In the genomic region with DNA sequence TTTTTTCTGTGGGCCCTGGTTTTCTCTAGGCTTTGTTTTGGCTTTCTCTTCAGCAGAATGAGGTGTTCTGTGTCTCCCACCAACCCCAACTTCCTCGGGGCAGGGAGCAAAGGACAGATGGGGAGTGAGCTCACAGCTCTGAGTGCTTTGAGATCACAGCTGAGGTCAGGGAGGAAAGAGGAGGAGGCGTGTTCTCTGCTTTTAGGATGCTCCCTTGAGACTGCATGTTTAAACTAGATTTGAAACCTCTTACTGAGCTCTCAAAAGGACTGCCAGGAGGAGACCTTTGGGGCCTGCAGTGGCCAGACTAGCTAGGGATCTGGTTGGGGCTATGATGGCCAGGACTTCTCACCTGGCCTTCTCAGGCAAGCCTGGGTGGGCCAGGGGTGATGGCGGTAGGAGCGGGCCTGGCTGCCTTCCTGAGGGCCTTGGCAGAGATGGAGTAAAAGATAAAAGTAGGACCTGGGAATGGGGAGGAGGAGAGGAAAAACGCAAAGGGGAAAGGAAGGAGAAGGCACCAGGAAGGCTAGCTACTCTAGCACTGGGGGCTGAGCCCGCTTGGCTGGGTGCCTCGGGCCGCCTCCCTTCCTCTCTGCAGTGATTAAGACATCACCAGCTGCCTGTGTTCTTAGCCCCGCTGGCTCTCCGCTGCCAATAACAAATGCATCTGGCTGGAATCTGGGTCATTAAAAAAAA, we compare ENCODE assay signal across 8 cellular contexts.
DNase-seq lines count a peak whose midpoint lies in the region; ATAC-seq and TF ChIP-seq lines count a peak whose summit lies in the region.

No MANE protein-coding gene starts in this region.

- no peaks in the 10 kb centered on the region for H3K4me1 Mint-ChIP-seq in effector memory CD8-positive, alpha-beta T cell (ENCODE audit: low read depth in 2 of 2)
- H3K4me1 Mint-ChIP-seq in T-cell, result no peaks in the 10 kb centered on the region

- no peak for TF ChIP-seq CTCF in GM10248 (IDR thresholded peaks at IDR 0.05; ENCODE audit: control extremely low read depth, extremely low read depth, low read depth, missing control alignments)
- no peak for TF ChIP-seq CTCF in fibroblast of mammary gland (conservative IDR thresholded peaks at IDR 0.05; ENCODE audit: control insufficient read depth, insufficient read depth, low read depth, low read length)
- TF ChIP-seq CTCF in gastrocnemius medialis (IDR thresholded peaks at IDR 0.05 in 4 of 5, conservative IDR thresholded peaks at IDR 0.05 in 1 of 5), result no peak

- H3K27ac Mint-ChIP-seq in effector memory CD8-positive, alpha-beta T cell, result no peak overlapping the region
- H3K27ac Mint-ChIP-seq in T-cell, result no peak overlapping the region

- peak; percentile 62 to 81 for ATAC-seq in gastrocnemius medialis
- ATAC-seq in effector memory CD8-positive, alpha-beta T cell (replicated peaks), result no peak
- ATAC-seq in T-cell (replicated peaks in 1 of 4), result no peak
- no peak for ATAC-seq in HG03039 (IDR thresholded peaks at IDR 0.05; ENCODE audit: unreplicated experiment)
- no peak for ATAC-seq in GM18861 (IDR thresholded peaks at IDR 0.05; ENCODE audit: unreplicated experiment)

- no peaks in the 10 kb centered on the region for H3K27me3 ChIP-seq in gastrocnemius medialis

- peaks cover 5% of the 10 kb centered on the region for H3K36me3 Mint-ChIP-seq in effector memory CD8-positive, alpha-beta T cell (ENCODE audit: insufficient read depth)
- no peaks in the 10 kb centered on the region for H3K36me3 Mint-ChIP-seq in T-cell

- peaks cover 17 to 27% of the 10 kb centered on the region in 2 donors for H3K4me1 ChIP-seq in gastrocnemius medialis

- intact Hi-C loops in gastrocnemius medialis (cut with DNase I; ENCODE audit: low total_unique reads), result no loop called here

- no peak overlapping the region for H3K4me3 ChIP-seq in fibroblast of mammary gland (ENCODE audit: control insufficient read depth, low read depth, low read length)
- H3K4me3 ChIP-seq in gastrocnemius medialis, result no peak overlapping the region

- no peak for TF ChIP-seq POLR2A in gastrocnemius medialis (IDR thresholded peaks at IDR 0.05)

- in situ Hi-C loops in gastrocnemius medialis (cut with MboI; ENCODE audit: low sequenced_read_pairs in 4 of 4), result no loop called here

- no peak overlapping the region for H3K4me3 Mint-ChIP-seq in effector memory CD8-positive, alpha-beta T cell
- no peak overlapping the region for H3K4me3 Mint-ChIP-seq in T-cell

- CTCF ChIA-PET in GM10248 (lab: Yijun Ruan, JAX), result interaction anchor here (0.8 to 3.2 kb wide), 7 partner anchors 10 to 83 kb away, joined by 3 to 13 read pairs (median 3); no protein-coding TSS in a partner anchor
- CTCF ChIA-PET in T-cell (lab: Charles Lee), result no interaction called here

- DNase-seq in GM10248 (ENCODE audit: extremely low spot score), result peak; percentile 54
- DNase-seq in NCI-H774 (lab: John Stamatoyannopoulos, UW), result peak; percentile 6
- DNase-seq in fibroblast of mammary gland (ENCODE audit: low read depth), result peak; percentile 84
- DNase-seq in gastrocnemius medialis, result peak; percentile 47 to 76
- no peak for DNase-seq in effector memory CD8-positive, alpha-beta T cell
- no peak for DNase-seq in T-cell

- POLR2A ChIA-PET in GM10248 (lab: Yijun Ruan, JAX) (no interaction called here), T-cell (lab: Charles Lee) (no interaction called here)

- no peaks in the 10 kb centered on the region for H3K36me3 ChIP-seq in gastrocnemius medialis

- peaks cover 14 to 45% of the 10 kb centered on the region in 2 donors for H3K27me3 Mint-ChIP-seq in effector memory CD8-positive, alpha-beta T cell
- H3K27me3 Mint-ChIP-seq in T-cell, result no peaks in the 10 kb centered on the region

- no peaks in the 10 kb centered on the region for H3K9me3 ChIP-seq in gastrocnemius medialis

- no peaks in the 10 kb centered on the region for H3K9me3 Mint-ChIP-seq in effector memory CD8-positive, alpha-beta T cell
- H3K9me3 Mint-ChIP-seq in T-cell, result no peaks in the 10 kb centered on the region

- H3K27ac ChIP-seq in gastrocnemius medialis, result peak overlapping the region; percentile 46 to 71 (median 59)

Comparison
In these comparisons a context has a peak if more than half of its experiments do, and no peak if none do; other contexts are left out.
1. DNase-seq: peak in GM10248 (single experiment), NCI-H774 (single experiment), fibroblast of mammary gland (single experiment) and gastrocnemius medialis (2 of 2); none in effector memory CD8-positive, alpha-beta T cell (0 of 3) and T-cell (0 of 34).
2. ATAC-seq: peak in gastrocnemius medialis (2 of 2); none in effector memory CD8-positive, alpha-beta T cell (single experiment), T-cell (0 of 4), HG03039 (single experiment) and GM18861 (single experiment).